Comparison of ENCODE assay signal across 14 cellular contexts in genomic region chr9:126485662-126486061, GRCh38.
DNase-seq lines count a peak whose midpoint lies in the region; ATAC-seq lines count a peak whose summit lies in the region.
"Had no signal": no experiment of that assay in that cellular context is flagged by ENCODE, and none has a peak within 500 bp of the region (broad histone marks: within the 10 kb centered on the region; RNA-seq: fewer than 3 reads in every experiment).

No MANE protein-coding gene starts in this region.

- H3K9me3 Mint-ChIP-seq in activated naive CD8-positive, alpha-beta T cell treated with anti-CD3 and anti-CD28 coated beads, Interleukin-2, amount 10 ng/mL, durations not matched to agents 7 days and 5 days = no peaks in the 10 kb centered on the region
- no peaks in the 10 kb centered on the region for H3K9me3 Mint-ChIP-seq in activated naive CD8-positive, alpha-beta T cell treated with anti-CD3 and anti-CD28 coated beads for 36 hours
- no peaks in the 10 kb centered on the region for H3K9me3 Mint-ChIP-seq in effector memory CD8-positive, alpha-beta T cell
- H3K9me3 Mint-ChIP-seq in stimulated activated effector memory CD8-positive, alpha-beta T cell treated with anti-CD3 and anti-CD28 coated beads, Interleukin-12 subunit alpha, Interleukin-12 subunit beta, amount 100 ng/mL, for 72 hours = no peaks in the 10 kb centered on the region
- H3K9me3 Mint-ChIP-seq: CD4-positive, CD25-positive, alpha-beta regulatory T cell had no signal

- H3K27ac Mint-ChIP-seq in activated naive CD8-positive, alpha-beta T cell treated with anti-CD3 and anti-CD28 coated beads, Interleukin-2, amount 10 ng/mL, durations not matched to agents 7 days and 5 days = peak overlapping the region; percentile 28
- H3K27ac Mint-ChIP-seq in activated naive CD8-positive, alpha-beta T cell treated with anti-CD3 and anti-CD28 coated beads for 36 hours = no peak overlapping the region
- H3K27ac Mint-ChIP-seq in effector memory CD8-positive, alpha-beta T cell = no peak overlapping the region
- no peak overlapping the region for H3K27ac Mint-ChIP-seq in stimulated activated effector memory CD8-positive, alpha-beta T cell treated with anti-CD3 and anti-CD28 coated beads, Interleukin-12 subunit alpha, Interleukin-12 subunit beta, amount 100 ng/mL, for 72 hours

- no peak overlapping the region for H3K4me3 Mint-ChIP-seq in activated naive CD8-positive, alpha-beta T cell treated with anti-CD3 and anti-CD28 coated beads, Interleukin-2, amount 10 ng/mL, durations not matched to agents 7 days and 5 days
- H3K4me3 Mint-ChIP-seq in activated naive CD8-positive, alpha-beta T cell treated with anti-CD3 and anti-CD28 coated beads for 36 hours = no peak overlapping the region
- no peak overlapping the region for H3K4me3 Mint-ChIP-seq in effector memory CD8-positive, alpha-beta T cell
- no peak overlapping the region for H3K4me3 Mint-ChIP-seq in stimulated activated effector memory CD8-positive, alpha-beta T cell treated with anti-CD3 and anti-CD28 coated beads, Interleukin-12 subunit alpha, Interleukin-12 subunit beta, amount 100 ng/mL, for 72 hours
- H3K4me3 Mint-ChIP-seq: CD4-positive, CD25-positive, alpha-beta regulatory T cell had no signal

- no peaks in the 10 kb centered on the region for H3K27me3 Mint-ChIP-seq in activated naive CD8-positive, alpha-beta T cell treated with anti-CD3 and anti-CD28 coated beads, Interleukin-2, amount 10 ng/mL, durations not matched to agents 7 days and 5 days
- H3K27me3 Mint-ChIP-seq in activated naive CD8-positive, alpha-beta T cell treated with anti-CD3 and anti-CD28 coated beads for 36 hours = no peaks in the 10 kb centered on the region
- H3K27me3 Mint-ChIP-seq in effector memory CD8-positive, alpha-beta T cell = no peaks in the 10 kb centered on the region
- H3K27me3 Mint-ChIP-seq: CD4-positive, CD25-positive, alpha-beta regulatory T cell had no signal

- peaks cover 18% of the 10 kb centered on the region for H3K4me1 Mint-ChIP-seq in activated naive CD8-positive, alpha-beta T cell treated with anti-CD3 and anti-CD28 coated beads, Interleukin-2, amount 10 ng/mL, durations not matched to agents 7 days and 5 days
- H3K4me1 Mint-ChIP-seq in activated naive CD8-positive, alpha-beta T cell treated with anti-CD3 and anti-CD28 coated beads for 36 hours = peaks cover 22% of the 10 kb centered on the region
- H3K4me1 Mint-ChIP-seq in effector memory CD8-positive, alpha-beta T cell (ENCODE audit: low read depth in 2 of 2) = peaks cover 7 to 18% of the 10 kb centered on the region in 2 donors
- H3K4me1 Mint-ChIP-seq in stimulated activated effector memory CD8-positive, alpha-beta T cell treated with anti-CD3 and anti-CD28 coated beads, Interleukin-12 subunit alpha, Interleukin-12 subunit beta, amount 100 ng/mL, for 72 hours = peaks cover 19% of the 10 kb centered on the region

- no peak for DNase-seq in activated naive CD8-positive, alpha-beta T cell treated with anti-CD3 and anti-CD28 coated beads, Interleukin-2, amount 10 ng/mL, durations not matched to agents 7 days and 5 days
- DNase-seq in activated naive CD8-positive, alpha-beta T cell treated with anti-CD3 and anti-CD28 coated beads for 36 hours = no peak
- no peak for DNase-seq in effector memory CD8-positive, alpha-beta T cell
- DNase-seq in stimulated activated effector memory CD8-positive, alpha-beta T cell treated with anti-CD3 and anti-CD28 coated beads, Interleukin-12 subunit alpha, Interleukin-12 subunit beta, amount 100 ng/mL, for 72 hours (ENCODE audit: low spot score in 2 of 2) = no peak
- DNase-seq in left lobe of liver (ENCODE audit: low spot score) (no peak), HUDEP-2 (lab: John Stamatoyannopoulos, UW; ENCODE audit: unreplicated experiment in 76 of 76) (no peak)
- DNase-seq in activated CD4-positive, alpha-beta T cell treated with anti-CD3 and anti-CD28 coated beads, Interleukin-2, amount 50 U/mL, for 1 hour = no peak
- DNase-seq: 8988T; Calu3; CD4-positive, CD25-positive, alpha-beta regulatory T cell; DMS79; IMR-90 had no signal

- peaks cover 7% of the 10 kb centered on the region for H3K36me3 Mint-ChIP-seq in activated naive CD8-positive, alpha-beta T cell treated with anti-CD3 and anti-CD28 coated beads, Interleukin-2, amount 10 ng/mL, durations not matched to agents 7 days and 5 days
- peaks cover 7% of the 10 kb centered on the region for H3K36me3 Mint-ChIP-seq in activated naive CD8-positive, alpha-beta T cell treated with anti-CD3 and anti-CD28 coated beads for 36 hours
- peaks cover 27% of the 10 kb centered on the region for H3K36me3 Mint-ChIP-seq in effector memory CD8-positive, alpha-beta T cell (ENCODE audit: insufficient read depth)
- no peaks in the 10 kb centered on the region for H3K36me3 Mint-ChIP-seq in stimulated activated effector memory CD8-positive, alpha-beta T cell treated with anti-CD3 and anti-CD28 coated beads, Interleukin-12 subunit alpha, Interleukin-12 subunit beta, amount 100 ng/mL, for 72 hours

- peak; percentile 34 for ATAC-seq in activated naive CD8-positive, alpha-beta T cell treated with anti-CD3 and anti-CD28 coated beads, Interleukin-2, amount 10 ng/mL, durations not matched to agents 7 days and 5 days (ENCODE audit: low read depth)
- peak; percentile 45 for ATAC-seq in effector memory CD8-positive, alpha-beta T cell (replicated peaks)
- ATAC-seq in stimulated activated effector memory CD8-positive, alpha-beta T cell treated with anti-CD3 and anti-CD28 coated beads, Interleukin-12 subunit alpha, Interleukin-12 subunit beta, amount 100 ng/mL, for 72 hours = peak; percentile 79
- no peak for ATAC-seq in left lobe of liver
- ATAC-seq: GM12878, HCT116 had no signal

- POLR2A ChIA-PET in activated naive CD8-positive, alpha-beta T cell treated with anti-CD3 and anti-CD28 coated beads, Interleukin-2, amount 10 ng/mL, durations not matched to agents 7 days and 5 days (lab: Charles Lee) = no interaction called here
